In genomic region chr17:36148559-36149295, GRCh38 we compare ENCODE assay signal across 8 cellular contexts. TPM values are rescaled to one million over a fixed set of nuclear protein-coding genes. Genes with fewer than 3 reads are reported as not detected.
DNase-seq lines count a peak whose midpoint lies in the region; ATAC-seq, FAIRE-seq and TF ChIP-seq lines count a peak whose summit lies in the region.

No MANE protein-coding gene starts in this region.

- CTCF ChIA-PET in H1 (lab: Charles Lee; ENCODE audit: partially characterized antibody): interaction anchor here (0.6 to 5.1 kb wide), 24 partner anchors 12 to 1639 kb away, joined by 3 to 46 read pairs (median 4); partner anchors contain the start of genes CCL14 and CCL16

- H3K4ac ChIP-seq in H1 (replicated peaks; ENCODE audit: insufficient read length, low read depth, low read length): no peak overlapping the region

- no peaks in the 10 kb centered on the region for H3K36me3 Mint-ChIP-seq in mesothelial cell of epicardium

- no peak overlapping the region for H2BK15ac ChIP-seq in H1 (ENCODE audit: low read length)

- H3K79me1 ChIP-seq in H1 (ENCODE audit: low read depth, low read length): no peaks in the 10 kb centered on the region

- H3K14ac ChIP-seq in H1 (ENCODE audit: insufficient read length): no peak overlapping the region

- TF ChIP-seq RAD21 in H1 (IDR thresholded peaks at IDR 0.05 in 1 of 2, conservative IDR thresholded peaks at IDR 0.05 in 1 of 2; ENCODE audit: low read depth in 2 of 2, low read length in 2 of 2): peak; percentile 95 to 96

- no peaks in the 10 kb centered on the region for H3K27me3 ChIP-seq in H1 (replicated peaks in 1 of 4; ENCODE audit: control insufficient read depth in 3 of 4, extremely low read depth in 1 of 4, insufficient read depth in 3 of 4, low read length in 3 of 4)

- TF ChIP-seq EP300 in H1 (IDR thresholded peaks at IDR 0.05; ENCODE audit: borderline replicate concordance in 1 of 2, low read depth in 2 of 2, low read length in 2 of 2): no peak

- H3K56ac ChIP-seq in H1 (replicated peaks; ENCODE audit: insufficient read length, low read depth, low read length): no peak overlapping the region

- no peak overlapping the region for H3K27ac Mint-ChIP-seq in mesothelial cell of epicardium

- TF ChIP-seq CTCF in H1 (IDR thresholded peaks at IDR 0.05; ENCODE audit: control extremely low read depth in 1 of 3, insufficient read depth in 1 of 3, low read depth in 1 of 3, low read length in 3 of 3): peak; percentile 90 to 99 (median 95)
- TF ChIP-seq CTCF in mesothelial cell of epicardium (IDR thresholded peaks at IDR 0.05; ENCODE audit: unreplicated experiment): peak; percentile 95

- H4K91ac ChIP-seq in H1 (replicated peaks; ENCODE audit: insufficient read length, low read length): no peak overlapping the region

- H2AFZ ChIP-seq in H1 (ENCODE audit: low read length): peak overlapping the region; percentile 97

- H3K36me3 ChIP-seq in H1 (ENCODE audit: control insufficient read depth in 2 of 4, insufficient read depth in 4 of 4, low read length in 3 of 4): no peaks in the 10 kb centered on the region

- no peaks in the 10 kb centered on the region for H3K4me1 ChIP-seq in H1 (replicated peaks in 1 of 4; ENCODE audit: control insufficient read depth in 3 of 4, insufficient read depth in 4 of 4, low read length in 3 of 4)

- no peak overlapping the region for H4K8ac ChIP-seq in H1 (ENCODE audit: extremely low read depth, insufficient read depth, low read length)

- H3K79me2 ChIP-seq in H1 (ENCODE audit: control insufficient read depth in 1 of 2, insufficient read depth in 2 of 2, low read length in 2 of 2): no peaks in the 10 kb centered on the region

- H3K4me2 ChIP-seq in H1 (ENCODE audit: insufficient read depth in 1 of 2, low read depth in 2 of 2, low read length in 2 of 2): no peak overlapping the region

- no peak overlapping the region for H4K5ac ChIP-seq in H1 (ENCODE audit: insufficient read length, low read depth, low read length)

- H3K18ac ChIP-seq in H1 (ENCODE audit: extremely low read depth, low read length): no peak overlapping the region

- no peak overlapping the region for H2BK120ac ChIP-seq in H1 (replicated peaks; ENCODE audit: low read depth, low read length)

- H3K9me3 Mint-ChIP-seq in mesothelial cell of epicardium: no peaks in the 10 kb centered on the region

- H3K27ac ChIP-seq in H1 (ENCODE audit: low read depth, low read length): no peak overlapping the region

- no peak for TF ChIP-seq POLR2A in H1 (IDR thresholded peaks at IDR 0.05; ENCODE audit: control extremely low read depth in 1 of 2, low read depth in 2 of 2, low read length in 2 of 2)

- no peak overlapping the region for H3K4me3 Mint-ChIP-seq in mesothelial cell of epicardium

- ATAC-seq in HG02642 (IDR thresholded peaks at IDR 0.05; ENCODE audit: poor library complexity, unreplicated experiment): peak; percentile 72
- ATAC-seq in HG03378 (IDR thresholded peaks at IDR 0.05; ENCODE audit: unreplicated experiment): no peak

- H4K20me1 ChIP-seq in H1 (replicated peaks in 1 of 2; ENCODE audit: control insufficient read depth in 1 of 2, insufficient read depth in 2 of 2, low read length in 2 of 2): no peaks in the 10 kb centered on the region

- WGBS in H1 (ENCODE audit: extremely low coverage in 1 of 2, insufficient coverage in 1 of 2, insufficient read length in 1 of 2, insufficient replicate concordance in 2 of 2, low coverage in 1 of 2, low lambda C conversion rate in 2 of 2, missing lambda C conversion rate in 1 of 2), 2 experiments: 46% methylated on average over 6 of the region's 6 CpGs; no CpG with 5 or more reads in 1 of the 2 experiments

- no peaks in the 10 kb centered on the region for H3K23me2 ChIP-seq in H1 (ENCODE audit: low read depth, low read length)

- POLR2A ChIA-PET in H1 (lab: Charles Lee; ENCODE audit: partially characterized antibody): no interaction called here

- peaks cover 53% of the 10 kb centered on the region for H3K27me3 Mint-ChIP-seq in mesothelial cell of epicardium (ENCODE audit: low read depth)

- no peak overlapping the region for H2BK20ac ChIP-seq in H1 (ENCODE audit: low read length)

- FAIRE-seq in H1 (lab: Jason Lieb, UNC): no peak

- no peak overlapping the region for H2BK12ac ChIP-seq in H1 (ENCODE audit: low read depth, low read length)

- H3K9ac ChIP-seq in H1 (replicated peaks in 1 of 4; ENCODE audit: extremely low read depth in 1 of 4, low read depth in 3 of 4, low read length in 3 of 4): no peak overlapping the region

- no peak overlapping the region for H3K23ac ChIP-seq in H1 (ENCODE audit: insufficient read length)

- no peak overlapping the region for H3K4me3 ChIP-seq in H1 (ENCODE audit: extremely low read depth in 1 of 4, insufficient read depth in 2 of 4, low read depth in 3 of 4, low read length in 4 of 4)

- no peak overlapping the region for H2BK5ac ChIP-seq in H1 (ENCODE audit: low read depth, low read length)

- no peaks in the 10 kb centered on the region for H3K9me3 ChIP-seq in H1 (ENCODE audit: insufficient read depth in 2 of 2, low read depth in 1 of 2, low read length in 1 of 2)

- no peak overlapping the region for H2AK5ac ChIP-seq in H1 (ENCODE audit: low read depth, low read length)

- H3K4me1 Mint-ChIP-seq in mesothelial cell of epicardium: no peaks in the 10 kb centered on the region

- peak; percentile 58 for DNase-seq in EH (ENCODE audit: low read depth)
- peak; percentile 37 for DNase-seq in NCI-H774 (lab: John Stamatoyannopoulos, UW)
- peak; percentile 42 to 49 (median 44) for DNase-seq in activated CD8-positive, alpha-beta memory T cell treated with anti-CD3 and anti-CD28 coated beads for 48 hours (ENCODE audit: low read depth in 2 of 3, low spot score in 2 of 3)
- DNase-seq in H1 (ENCODE audit: low read depth in 1 of 2, low spot score in 2 of 2): peak; percentile 19 to 76
- peak in 1 of 2 experiments; percentile 83 for DNase-seq in mesothelial cell of epicardium (ENCODE audit: low spot score in 2 of 2, unreplicated experiment in 2 of 2)
- DNase-seq in stimulated activated CD8-positive, alpha-beta memory T cell treated with anti-CD3 and anti-CD28 coated beads, Interleukin-4, amount 100 ng/mL, for 24 hours (ENCODE audit: low read depth): peak; percentile 50

TF ChIP-seq in H1, 55 proteins besides CTCF, POLR2A, EP300 and RAD21 (continues in another document):
- TF ChIP-seq ATF3 (IDR thresholded peaks at IDR 0.05; ENCODE audit: insufficient read depth, low read depth, low read length) (0 out of 2 replicates have a peak, but pooled peaks have one; percentile 34), FOSL1 (IDR thresholded peaks at IDR 0.05; ENCODE audit: insufficient read depth, low read depth, low read length) (no peak), SIN3A (conservative IDR thresholded peaks at IDR 0.05 in 1 of 2, IDR thresholded peaks at IDR 0.05 in 1 of 2; ENCODE audit: low read depth in 1 of 2, low read length in 2 of 2) (no peak), KDM5A (IDR thresholded peaks at IDR 0.05; ENCODE audit: low read length) (no peak; the same call in 1 of the 2 replicates)

RNA-seq across cellular contexts. Expression of gene TBC1D3B, which starts 27.7 kb away (rescaled TPM):
- total RNA-seq in H1 (2021; fragmentation: NEBNext Ultra II Directional; extraction: Animal tissue kit (Norgen Biotek cat#: 25700)): 3.9 and 6.2 TPM in 2 replicates
- polyA plus RNA-seq in H1 (2011; rRNA removed): 0.54 and 0.74 TPM in 2 replicates
- 0.84 TPM for polyA plus RNA-seq in H1 (2011; cell fraction: cytosol; rRNA removed)
- 4.2 TPM for polyA plus RNA-seq in H1 (2011; cell fraction: nucleus; rRNA removed)
- 2.4 to 3.9 TPM (median 3.3 TPM) in 4 replicates for polyA plus RNA-seq in H1 (2012, experiment 1 of 2)
- not detected for polyA plus RNA-seq in H1 (2012, experiment 2 of 2)
- polyA plus RNA-seq in H1 (2013, experiment 1 of 2): 0.79 TPM
- polyA plus RNA-seq in H1 (2013, experiment 2 of 2): 0.85 TPM
- 1.3 TPM in 1 of 2 replicates, not detected in the other for polyA minus RNA-seq in H1 (2011; rRNA and poly(A)+ RNA removed)
- polyA minus RNA-seq in H1 (2011; cell fraction: cytosol; rRNA and poly(A)+ RNA removed): not detected
- 1.4 TPM for polyA minus RNA-seq in H1 (2011; cell fraction: nucleus; rRNA and poly(A)+ RNA removed)
- 27.9 to 28.4 TPM (median 28.2 TPM) in 3 replicates for total RNA-seq in mesothelial cell of epicardium

RNA-seq across cellular contexts. Expression of gene CCL4, which starts 45.1 kb away (rescaled TPM):
- total RNA-seq in H1 (2021; fragmentation: NEBNext Ultra II Directional; extraction: Animal tissue kit (Norgen Biotek cat#: 25700)): not detected in 2 replicates
- polyA plus RNA-seq in H1 (2011; rRNA removed): not detected in 2 replicates
- polyA plus RNA-seq in H1 (2011; cell fraction: cytosol; rRNA removed): not detected
- not detected for polyA plus RNA-seq in H1 (2011; cell fraction: nucleus; rRNA removed)
- not detected in 4 replicates for polyA plus RNA-seq in H1 (2012, experiment 1 of 2)
- polyA plus RNA-seq in H1 (2012, experiment 2 of 2): not detected
- not detected for polyA plus RNA-seq in H1 (2013, experiment 1 of 2)
- polyA plus RNA-seq in H1 (2013, experiment 2 of 2): not detected
- polyA minus RNA-seq in H1 (2011; rRNA and poly(A)+ RNA removed): not detected in 2 replicates
- not detected for polyA minus RNA-seq in H1 (2011; cell fraction: cytosol; rRNA and poly(A)+ RNA removed)
- polyA minus RNA-seq in H1 (2011; cell fraction: nucleus; rRNA and poly(A)+ RNA removed): not detected
- not detected in 3 replicates for total RNA-seq in mesothelial cell of epicardium

RNA-seq across cellular contexts. Expression of gene CCL3L1, which starts 47.8 kb away (rescaled TPM):
- total RNA-seq in H1 (2021; fragmentation: NEBNext Ultra II Directional; extraction: Animal tissue kit (Norgen Biotek cat#: 25700)): not detected in 2 replicates
- 0.11 TPM in 1 of 2 replicates, not detected in the other for polyA plus RNA-seq in H1 (2011; rRNA removed)
- polyA plus RNA-seq in H1 (2011; cell fraction: cytosol; rRNA removed): 0.28 TPM
- polyA plus RNA-seq in H1 (2011; cell fraction: nucleus; rRNA removed): 0.29 TPM
- polyA plus RNA-seq in H1 (2012, experiment 1 of 2): 0.38 to 0.42 TPM in 2 of 4 replicates, not detected in the others
- not detected for polyA plus RNA-seq in H1 (2012, experiment 2 of 2)
- 0.18 TPM for polyA plus RNA-seq in H1 (2013, experiment 1 of 2)
- polyA plus RNA-seq in H1 (2013, experiment 2 of 2): 0.13 TPM
- not detected in 2 replicates for polyA minus RNA-seq in H1 (2011; rRNA and poly(A)+ RNA removed)
- not detected for polyA minus RNA-seq in H1 (2011; cell fraction: cytosol; rRNA and poly(A)+ RNA removed)
- polyA minus RNA-seq in H1 (2011; cell fraction: nucleus; rRNA and poly(A)+ RNA removed): not detected
- total RNA-seq in mesothelial cell of epicardium: not detected in 3 replicates

RNA-seq across cellular contexts. Expression of gene CCL3, which starts 58.8 kb away (rescaled TPM):
- total RNA-seq in H1 (2021; fragmentation: NEBNext Ultra II Directional; extraction: Animal tissue kit (Norgen Biotek cat#: 25700)): not detected in 2 replicates
- not detected in 2 replicates for polyA plus RNA-seq in H1 (2011; rRNA removed)
- polyA plus RNA-seq in H1 (2011; cell fraction: cytosol; rRNA removed): not detected
- 0.07 TPM for polyA plus RNA-seq in H1 (2011; cell fraction: nucleus; rRNA removed)
- polyA plus RNA-seq in H1 (2012, experiment 1 of 2): not detected in 4 replicates
- not detected for polyA plus RNA-seq in H1 (2012, experiment 2 of 2)
- not detected for polyA plus RNA-seq in H1 (2013, experiment 1 of 2)
- polyA plus RNA-seq in H1 (2013, experiment 2 of 2): not detected
- polyA minus RNA-seq in H1 (2011; rRNA and poly(A)+ RNA removed): not detected in 2 replicates
- not detected for polyA minus RNA-seq in H1 (2011; cell fraction: cytosol; rRNA and poly(A)+ RNA removed)
- polyA minus RNA-seq in H1 (2011; cell fraction: nucleus; rRNA and poly(A)+ RNA removed): not detected
- total RNA-seq in mesothelial cell of epicardium: not detected in 3 replicates
